In the genomic region with DNA sequence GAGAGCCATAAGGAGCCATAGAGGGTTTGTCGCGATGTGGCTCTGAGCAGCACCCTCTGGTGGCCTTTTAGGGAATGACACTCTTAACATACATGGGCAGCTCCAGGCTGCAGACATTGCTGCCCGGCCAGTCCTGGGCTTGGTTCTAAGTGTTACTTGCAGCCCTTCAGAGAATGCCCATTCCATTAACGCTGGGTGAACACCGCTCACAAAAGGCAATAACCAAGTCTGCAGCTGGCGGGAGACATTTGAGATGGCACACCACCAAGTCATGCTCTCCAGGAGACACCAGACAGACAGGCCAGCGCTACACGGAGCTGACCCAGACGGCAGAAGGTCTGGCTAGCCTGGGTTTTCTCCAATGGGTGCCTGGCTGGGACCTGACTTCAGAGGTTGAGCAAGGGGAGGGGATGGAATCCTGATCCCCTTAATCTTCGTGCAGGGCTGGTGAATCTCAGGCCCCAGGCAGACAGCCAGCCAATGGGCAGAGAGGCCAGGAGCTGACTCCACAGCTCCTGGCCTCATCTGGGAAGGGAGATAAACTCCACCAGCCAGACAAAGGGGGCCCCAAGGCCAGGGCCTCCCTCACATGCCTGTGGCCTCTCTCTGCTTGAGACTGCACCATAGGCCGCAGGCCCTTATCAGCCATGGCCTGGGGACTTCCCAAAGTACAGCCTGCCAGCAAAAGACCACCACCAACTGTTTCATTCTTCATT, we compare ENCODE assay signal across 8 cellular contexts. TPM values are rescaled to one million over a fixed set of nuclear protein-coding genes. Genes with fewer than 3 reads are reported as not detected.
A peak's percentile ranks its signal among the peaks of the same experiment; 100 is the strongest.
DNase-seq lines count a peak whose midpoint lies in the region; ATAC-seq and TF ChIP-seq lines count a peak whose summit lies in the region.

No MANE protein-coding gene starts in this region.

- H2AFZ ChIP-seq in OCI-LY1 (ENCODE audit: low read length), result no peak overlapping the region

- H3K36me3 ChIP-seq in HUES6 (ENCODE audit: control insufficient read depth, insufficient read depth, low read length) (no peaks in the 10 kb centered on the region), OCI-LY1 (ENCODE audit: insufficient read depth, low read length) (no peaks in the 10 kb centered on the region), esophagus squamous epithelium (no peaks in the 10 kb centered on the region)

- WGBS in esophagus squamous epithelium, 2 donors, result 24 to 39% methylated on average over 5 to 10 of the region's 11 CpGs

- H3K4me3 ChIP-seq in GM12864 (ENCODE audit: low read depth, low read length) (no peak overlapping the region), HUES6 (ENCODE audit: low read depth, low read length) (no peak overlapping the region), OCI-LY1 (ENCODE audit: low read depth, low read length, poor library complexity, severe bottlenecking) (no peak overlapping the region), esophagus squamous epithelium (no peak overlapping the region)

- peak; percentile 94 for TF ChIP-seq CTCF in GM12864 (IDR thresholded peaks at IDR 0.05; ENCODE audit: low read depth, low read length, missing control alignments)
- TF ChIP-seq CTCF in OCI-LY1 (IDR thresholded peaks at IDR 0.05; ENCODE audit: low read length), result peak; percentile 70
- peak; percentile 51 to 97 (median 92) for TF ChIP-seq CTCF in esophagus squamous epithelium (IDR thresholded peaks at IDR 0.05)

- POLR2A ChIA-PET in naive thymus-derived CD8-positive, alpha-beta T cell (lab: Charles Lee), result interaction anchor here (0.8 kb wide), 1 partner anchor 198 kb away, joined by 4 read pairs; no protein-coding TSS in a partner anchor

- no peaks in the 10 kb centered on the region for H3F3A ChIP-seq in OCI-LY1 (ENCODE audit: insufficient read depth, low read length)

- no peaks in the 10 kb centered on the region for H4K20me1 ChIP-seq in OCI-LY1 (ENCODE audit: insufficient read depth, low read length)

- peaks cover 6 to 8% (median 7%) of the 10 kb centered on the region in 4 donors for H3K4me1 Mint-ChIP-seq in naive thymus-derived CD8-positive, alpha-beta T cell

- H3K27me3 Mint-ChIP-seq in naive thymus-derived CD8-positive, alpha-beta T cell, result peaks cover 0 to 2% (median 0%) of the 10 kb centered on the region in 5 donors

- H3K27me3 ChIP-seq in HUES6 (ENCODE audit: control insufficient read depth, insufficient read depth, low read length) (no peaks in the 10 kb centered on the region), OCI-LY1 (ENCODE audit: insufficient read depth, low read length) (peaks cover 12% of the 10 kb centered on the region; the same call in 1 of the 2 replicates), esophagus squamous epithelium (no peaks in the 10 kb centered on the region)

- no peaks in the 10 kb centered on the region for H3K9me2 ChIP-seq in OCI-LY1 (ENCODE audit: low read depth, low read length)

- H3K27ac ChIP-seq in HUES6 (ENCODE audit: low read depth, low read length) (peak overlapping the region; percentile 36; the same call in 1 of the 2 replicates), OCI-LY1 (ENCODE audit: low read depth, low read length, poor library complexity, severe bottlenecking) (no peak overlapping the region), esophagus squamous epithelium (peak overlapping the region in 3 of 4 donors; percentile 25 to 44 (median 27))

- H3K9me3 ChIP-seq in HUES6 (ENCODE audit: control insufficient read depth, insufficient read depth, low read depth, low read length), result 0 out of 2 replicates have a peak, but pooled peaks cover 2% of the 10 kb centered on the region
- no peaks in the 10 kb centered on the region for H3K9me3 ChIP-seq in OCI-LY1 (ENCODE audit: low read length)
- H3K9me3 ChIP-seq in esophagus squamous epithelium, result no peaks in the 10 kb centered on the region

- H3K79me2 ChIP-seq in OCI-LY1 (ENCODE audit: insufficient read depth, low read length), result no peaks in the 10 kb centered on the region

- H3K9ac ChIP-seq in HUES6 (ENCODE audit: low read length) (peak overlapping the region; percentile 6), OCI-LY1 (ENCODE audit: low read length) (no peak overlapping the region)

- no peak overlapping the region for H3K4me3 Mint-ChIP-seq in naive thymus-derived CD8-positive, alpha-beta T cell

- H3K4me1 ChIP-seq in HUES6 (ENCODE audit: control insufficient read depth, insufficient read depth, low read length), result peaks cover 7% of the 10 kb centered on the region; the same call in 1 of the 2 replicates
- H3K4me1 ChIP-seq in OCI-LY1 (ENCODE audit: insufficient read depth, low read length, severe bottlenecking), result no peaks in the 10 kb centered on the region
- H3K4me1 ChIP-seq in esophagus squamous epithelium, result peaks cover 6 to 27% (median 9%) of the 10 kb centered on the region in 3 donors

- DNase-seq in GM12864 (ENCODE audit: low read depth), result peak; percentile 30
- peak; percentile 61 for DNase-seq in activated T-cell treated with anti-CD3 and anti-CD28 coated beads for 24 hours (ENCODE audit: low read depth)
- DNase-seq in esophagus squamous epithelium (lab: John Stamatoyannopoulos, UW), result no peak
- DNase-seq in naive thymus-derived CD8-positive, alpha-beta T cell, result peak; percentile 45 to 79 (median 72)
- peak; percentile 10 to 43 for DNase-seq in stimulated activated CD8-positive, alpha-beta memory T cell treated with anti-CD3 and anti-CD28 coated beads, Interleukin-7, amount 100 ng/mL, for 48 hours (ENCODE audit: extremely low read depth in 1 of 2, low read depth in 1 of 2)

- peak; percentile 74 to 90 for ATAC-seq in naive thymus-derived CD8-positive, alpha-beta T cell
- no peak for ATAC-seq in GM19455 (IDR thresholded peaks at IDR 0.05; ENCODE audit: unreplicated experiment)

- H3K4me2 ChIP-seq in OCI-LY1 (ENCODE audit: low read length), result no peak overlapping the region

- no peak for TF ChIP-seq POLR2A in esophagus squamous epithelium (IDR thresholded peaks at IDR 0.05)

- intact Hi-C loops in esophagus squamous epithelium (cut with DNase I), result loop anchor here (5.0 kb wide), 1 partner anchor 195 kb away; no protein-coding TSS in a partner anchor

- H3K27ac Mint-ChIP-seq in naive thymus-derived CD8-positive, alpha-beta T cell, result peak overlapping the region in 1 of 10 donors; percentile 38

- no peaks in the 10 kb centered on the region for H3K36me3 Mint-ChIP-seq in naive thymus-derived CD8-positive, alpha-beta T cell

- H3K9me3 Mint-ChIP-seq in naive thymus-derived CD8-positive, alpha-beta T cell, result no peaks in the 10 kb centered on the region

RNA-seq across cellular contexts. Expression of a gene that starts 58.8 kb away (rescaled TPM):
- 10 to 100 TPM; 31.2 to 41.2 (median 38.6) TPM for total RNA-seq in esophagus squamous epithelium
- 10 to 100 TPM; 29.0 to 32.5 TPM for total RNA-seq in naive thymus-derived CD8-positive, alpha-beta T cell
- 10 to 100 TPM; 28.8 to 45.3 (median 37.7) TPM for polyA plus RNA-seq in naive thymus-derived CD8-positive, alpha-beta T cell
